Comparison of ENCODE assay signal across 39 cellular contexts in genomic region chr12:58832-59231, GRCh38. TPM values are rescaled to one million over a fixed set of nuclear protein-coding genes. Genes with fewer than 3 reads are reported as not detected.
"Had no signal": no experiment of that assay in that cellular context is flagged by ENCODE, and none has a peak within 500 bp of the region (broad histone marks: within the 10 kb centered on the region; RNA-seq: fewer than 3 reads in every experiment).

No MANE protein-coding gene starts in this region.

- H3K4me3 ChIP-seq: MG63 had no signal

- DNase-seq: Karpas-422, Kasumi-1, MG63, MM.1S, MV-4-11, NCI-H1048, NCI-H1092, NCI-H1092 treated with DMSO at 0.1 percent for 48 hours, NCI-H1105, NCI-H1105 treated with DMSO at 0.1 percent for 48 hours, NCI-H1417, NCI-H1417 treated with DMSO at 0.1 percent for 48 hours, NCI-H1436, NCI-H1436 treated with DMSO at 0.1 percent for 48 hours, NCI-H146, NCI-H1694, NCI-H1694 treated with DMSO at 0.1 percent for 48 hours, NCI-H187, NCI-H187 treated with DMSO at 0.1 percent for 48 hours, NCI-H1930, NCI-H2029, NCI-H2029 treated with DMSO at 0.1 percent for 48 hours, NCI-H2081, NCI-H2081 treated with DMSO at 0.1 percent for 48 hours, NCI-H2107, NCI-H2171, NCI-H2171 treated with DMSO at 0.1 percent for 48 hours, NCI-H2227 treated with DMSO at 0.1 percent for 48 hours, NCI-H226, NCI-H345, NCI-H446, NCI-H446 treated with DMSO at 0.1 percent for 48 hours, NCI-H510A, NCI-H510A treated with DMSO at 0.1 percent for 48 hours, NCI-H524 had no signal

- H3K36me3 ChIP-seq: MG63 had no signal

RNA-seq across cellular contexts. Expression of gene IQSEC3, which starts 7.7 kb away (rescaled TPM):
- total RNA-seq: LHCN-M2, M059J, MCF 10A, NCI-H460 had no signal
